Comparison of ENCODE assay signal across 20 cellular contexts in the genomic region with DNA sequence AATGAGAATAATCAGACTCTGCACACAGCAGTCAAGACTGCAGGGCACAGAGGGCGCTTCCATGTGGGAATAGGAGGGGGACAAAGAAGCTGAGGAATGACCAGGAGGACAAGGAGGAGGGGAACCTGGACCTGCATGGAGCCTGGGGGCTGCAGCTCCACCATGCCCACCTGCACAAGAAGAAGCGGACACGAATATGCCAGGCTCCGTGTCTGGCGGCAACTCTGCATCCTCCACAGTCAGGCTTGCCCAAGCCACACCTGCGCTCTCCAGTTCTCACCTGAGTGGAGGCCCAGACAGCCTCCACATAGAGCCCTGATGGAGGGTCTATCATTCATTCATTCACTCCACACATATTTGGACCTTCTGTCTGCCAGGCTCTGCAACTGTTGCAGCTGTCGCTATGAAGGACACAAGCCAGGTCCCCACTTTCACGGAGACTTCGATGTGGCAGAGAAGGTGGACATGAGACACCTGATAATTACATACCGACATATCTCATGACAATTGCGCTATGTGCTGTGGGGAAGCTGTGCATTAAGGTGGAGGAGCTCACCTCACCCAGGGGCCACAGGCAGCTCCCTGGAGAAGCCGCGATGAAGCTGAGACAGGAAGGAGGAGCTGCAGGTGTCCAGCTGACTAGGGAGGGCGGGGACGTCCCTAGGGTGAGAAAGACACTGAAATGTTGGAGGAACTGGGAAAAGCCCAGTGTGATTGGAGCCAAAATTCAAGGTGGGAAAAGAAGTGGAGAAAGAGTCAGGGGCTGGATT.
"Had no signal": no experiment of that assay in that cellular context is flagged by ENCODE, and none has a peak within 500 bp of the region (broad histone marks: within the 10 kb centered on the region; RNA-seq: fewer than 3 reads in every experiment).

No MANE protein-coding gene starts in this region.

- FAIRE-seq: endothelial cell of umbilical vein, islet of Langerhans had no signal

- H3K27ac ChIP-seq: coronary artery, left lung, parathyroid adenoma, tibial artery, upper lobe of left lung had no signal

- H3K4me2 ChIP-seq: smooth muscle cell had no signal

- H3K4me1 ChIP-seq: left lung, parathyroid adenoma, upper lobe of left lung had no signal

- H2AFZ ChIP-seq: parathyroid adenoma had no signal

- ATAC-seq: left lung; stimulated activated effector memory CD8-positive, alpha-beta T cell treated with anti-CD3 and anti-CD28 coated beads, Interleukin-12 subunit alpha, Interleukin-12 subunit beta, amount 100 ng/mL, for 72 hours had no signal

- H3K36me3 ChIP-seq: heart left ventricle, left lung, tibial artery, upper lobe of left lung had no signal

- H3K9me3 ChIP-seq: heart left ventricle, left lung, tibial artery, upper lobe of left lung had no signal

- H3K4me3 ChIP-seq: coronary artery, heart left ventricle, left lung, lung, smooth muscle cell, tibial artery, upper lobe of left lung had no signal

- H3K9ac ChIP-seq: parathyroid adenoma had no signal

- H3K27me3 ChIP-seq: heart left ventricle, left lung, tibial artery, upper lobe of left lung had no signal

- DNase-seq: caudate nucleus; effector CD4-positive, alpha-beta T cell; endodermal cell; erythroblast; foreskin melanocyte; left lung; mesenchymal stem cell; midbrain; stimulated activated CD4-positive, alpha-beta T cell treated with anti-CD3 and anti-CD28 coated beads, Interleukin-4, amount 100 ng/mL, for 1 hour; stimulated activated CD8-positive, alpha-beta memory T cell treated with anti-CD3 and anti-CD28 coated beads, Interleukin-4, amount 100 ng/mL, for 48 hours; upper lobe of left lung had no signal
